Comparison of ENCODE assay signal across 1 cellular context in genomic region chr20:31717478-31717946, GRCh38.
TF ChIP-seq lines count a peak whose summit lies in the region.

No MANE protein-coding gene starts in this region.

TF ChIP-seq in GM12878, 131 proteins besides CTCF, POLR2A, EP300 and RAD21 (continued from another document):
- TF ChIP-seq ZBTB11 (CRISPR knock-in tag; IDR thresholded peaks at IDR 0.05) (no peak), BCL3 (IDR thresholded peaks at IDR 0.05; ENCODE audit: borderline replicate concordance, insufficient read depth, low read depth, low read length, poor library complexity, severe bottlenecking) (peak; percentile 90), MAX (IDR thresholded peaks at IDR 0.05; ENCODE audit: low read depth, low read length) (no peak), RELB (IDR thresholded peaks at IDR 0.05; ENCODE audit: low read depth) (peak; percentile 81; the same call in 1 of the 2 replicates), BHLHE40 (IDR thresholded peaks at IDR 0.05; ENCODE audit: borderline replicate concordance in 1 of 2, low read depth in 2 of 2, low read length in 1 of 2) (peak in 1 of 2 experiments; percentile 18; a peak in 1 of 4 replicates), SKIL (IDR thresholded peaks at IDR 0.05; ENCODE audit: low read depth, poor library complexity, severe bottlenecking) (peak; percentile 57), NR2C2 (IDR thresholded peaks at IDR 0.05; ENCODE audit: borderline replicate concordance, control insufficient read depth, insufficient read length, low read depth) (no peak)
